ENCODE assay signal across 8 cellular contexts in the genomic region with DNA sequence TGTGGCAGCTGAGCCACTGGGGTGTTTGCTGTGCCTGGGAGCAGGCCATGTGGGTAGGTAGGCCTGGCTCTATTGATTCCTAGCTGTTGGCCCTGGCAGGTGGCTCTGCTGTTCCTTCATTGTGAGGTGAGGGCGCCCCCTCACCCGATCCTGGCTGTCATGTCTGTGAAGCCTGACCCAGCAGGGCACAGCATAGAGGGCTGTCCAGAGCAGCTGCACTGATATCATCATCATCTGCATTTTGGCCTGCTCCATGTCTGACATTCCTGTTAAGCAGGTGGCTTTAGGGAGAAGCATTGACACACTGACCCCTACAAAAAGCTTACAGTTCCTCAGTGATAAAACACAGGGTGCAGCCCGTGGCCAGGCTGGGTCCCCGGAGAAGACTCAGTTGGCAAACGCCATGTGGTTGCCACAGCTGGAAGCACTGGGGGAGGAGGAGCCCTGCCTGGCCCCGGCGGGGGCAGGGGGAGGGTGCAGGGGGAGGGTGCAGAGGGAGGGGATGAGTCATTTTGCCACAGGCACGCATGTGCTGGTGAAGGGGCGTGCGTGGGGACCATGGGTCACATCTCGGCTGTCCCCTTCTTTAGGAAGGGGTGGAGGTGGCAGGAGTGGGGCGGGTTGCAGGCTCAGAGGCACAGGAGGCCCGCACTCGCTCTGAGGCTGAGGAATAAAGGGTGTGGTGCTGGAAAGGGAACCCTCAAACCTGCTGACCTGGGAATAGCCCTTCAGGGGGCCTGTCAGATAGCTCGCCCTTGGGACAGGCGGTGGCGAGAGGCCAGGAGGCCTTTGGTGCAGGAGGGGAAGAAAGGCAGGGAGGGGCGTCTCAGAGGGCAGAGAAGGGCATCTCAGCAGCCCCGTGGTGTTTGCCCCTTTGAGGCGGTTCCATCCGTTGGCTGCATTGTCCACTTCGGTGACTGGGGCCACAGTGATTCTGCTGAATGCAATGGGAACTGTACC. TPM values are rescaled to one million over a fixed set of nuclear protein-coding genes. Genes with fewer than 3 reads are reported as not detected.
DNase-seq lines count a peak whose midpoint lies in the region; ATAC-seq and TF ChIP-seq lines count a peak whose summit lies in the region.

No MANE protein-coding gene starts in this region.

- ATAC-seq in CD4-positive, CD25-positive, alpha-beta regulatory T cell (ENCODE audit: low read depth in 2 of 2): peak; percentile 63 to 64
- ATAC-seq in HG02642 (IDR thresholded peaks at IDR 0.05; ENCODE audit: poor library complexity, unreplicated experiment): peak; percentile 31

- no peaks in the 10 kb centered on the region for H3K9me3 Mint-ChIP-seq in CD4-positive, CD25-positive, alpha-beta regulatory T cell

- peak; percentile 55 to 81 (median 73) for DNase-seq in CD4-positive, CD25-positive, alpha-beta regulatory T cell
- DNase-seq in T1000 (lab: John Stamatoyannopoulos, UW): peak; percentile 15
- DNase-seq in stimulated activated CD8-positive, alpha-beta memory T cell treated with anti-CD3 and anti-CD28 coated beads, Interleukin-2, amount 100 ng/mL, for 1 hour (ENCODE audit: low read depth in 2 of 2): peak; percentile 60 to 74
- no peak for DNase-seq in anterior cingulate cortex (lab: John Stamatoyannopoulos, UW)
- DNase-seq in head of caudate nucleus: no peak
- no peak for DNase-seq in smooth muscle cell (lab: John Stamatoyannopoulos, UW; ENCODE audit: unreplicated experiment)

- intact Hi-C loops in head of caudate nucleus (cut with DNase I): no loop called here

- no peak for TF ChIP-seq CTCF in smooth muscle cell (IDR thresholded peaks at IDR 0.05; ENCODE audit: borderline replicate concordance, insufficient read depth, poor library complexity, severe bottlenecking)

- peaks cover 0 to 61% (median 31%) of the 10 kb centered on the region in 4 donors for H3K4me1 Mint-ChIP-seq in CD4-positive, CD25-positive, alpha-beta regulatory T cell

- H3K27ac ChIP-seq in CD4-positive, CD25-positive, alpha-beta regulatory T cell (ENCODE audit: insufficient read depth, low read length, poor library complexity, severe bottlenecking): peak overlapping the region; percentile 97
- H3K27ac ChIP-seq in duodenal mucosa (ENCODE audit: low read depth, low read length): peak overlapping the region; percentile 45
- H3K27ac ChIP-seq in smooth muscle cell (ENCODE audit: low read depth): no peak overlapping the region

- H3K27ac Mint-ChIP-seq in CD4-positive, CD25-positive, alpha-beta regulatory T cell: no peak overlapping the region

- no peak overlapping the region for H2AFZ ChIP-seq in smooth muscle cell (ENCODE audit: low read depth)

- no peak overlapping the region for H3K4me2 ChIP-seq in smooth muscle cell

- no peaks in the 10 kb centered on the region for H3K27me3 Mint-ChIP-seq in CD4-positive, CD25-positive, alpha-beta regulatory T cell

- no peaks in the 10 kb centered on the region for H4K20me1 ChIP-seq in smooth muscle cell (ENCODE audit: low read depth)

- peaks cover 99% of the 10 kb centered on the region for H3K4me1 ChIP-seq in CD4-positive, CD25-positive, alpha-beta regulatory T cell (ENCODE audit: control insufficient read depth, insufficient read depth, low read length, poor library complexity, severe bottlenecking)
- peaks cover 22 to 54% of the 10 kb centered on the region in 2 donors for H3K4me1 ChIP-seq in duodenal mucosa (ENCODE audit: control insufficient read depth in 1 of 2, insufficient read depth in 2 of 2, low read length in 2 of 2)
- peaks cover 8% of the 10 kb centered on the region for H3K4me1 ChIP-seq in smooth muscle cell (ENCODE audit: low read depth)

- WGBS in smooth muscle cell (ENCODE audit: low lambda C conversion rate): 88% methylated on average over 20 of the region's 22 CpGs

- H3K79me2 ChIP-seq in smooth muscle cell (ENCODE audit: low read depth): no peaks in the 10 kb centered on the region

- no peaks in the 10 kb centered on the region for H3K27me3 ChIP-seq in CD4-positive, CD25-positive, alpha-beta regulatory T cell (ENCODE audit: control insufficient read depth, insufficient read depth, low read length)
- no peaks in the 10 kb centered on the region for H3K27me3 ChIP-seq in duodenal mucosa (ENCODE audit: control insufficient read depth in 1 of 2, insufficient read depth in 2 of 2, low read length in 2 of 2)
- no peaks in the 10 kb centered on the region for H3K27me3 ChIP-seq in smooth muscle cell (ENCODE audit: low read depth)

- H3K9me3 ChIP-seq in CD4-positive, CD25-positive, alpha-beta regulatory T cell (ENCODE audit: control insufficient read depth in 2 of 2, low read length in 2 of 2): no peaks in the 10 kb centered on the region
- H3K9me3 ChIP-seq in duodenal mucosa (ENCODE audit: control insufficient read depth in 1 of 2, low read length in 2 of 2): no peaks in the 10 kb centered on the region
- no peaks in the 10 kb centered on the region for H3K9me3 ChIP-seq in smooth muscle cell (replicated peaks; ENCODE audit: low read depth)

- peak overlapping the region; percentile 91 for H3K4me3 ChIP-seq in CD4-positive, CD25-positive, alpha-beta regulatory T cell (ENCODE audit: low read depth, low read length)
- H3K4me3 ChIP-seq in duodenal mucosa (ENCODE audit: low read depth in 1 of 2, low read length in 2 of 2) (no peak overlapping the region), smooth muscle cell (no peak overlapping the region)

- H3K9ac ChIP-seq in duodenal mucosa (ENCODE audit: low read depth in 1 of 2, low read length in 2 of 2) (no peak overlapping the region), smooth muscle cell (ENCODE audit: low read depth) (no peak overlapping the region)

- peaks cover 15% of the 10 kb centered on the region for H3K36me3 ChIP-seq in CD4-positive, CD25-positive, alpha-beta regulatory T cell (ENCODE audit: control insufficient read depth, insufficient read depth, low read length)
- H3K36me3 ChIP-seq in duodenal mucosa (ENCODE audit: control insufficient read depth in 1 of 2, insufficient read depth in 2 of 2, low read length in 2 of 2): no peaks in the 10 kb centered on the region
- no peaks in the 10 kb centered on the region for H3K36me3 ChIP-seq in smooth muscle cell (ENCODE audit: low read depth)

- no peaks in the 10 kb centered on the region for H3F3A ChIP-seq in smooth muscle cell (ENCODE audit: low read depth)

- H3K4me3 Mint-ChIP-seq in CD4-positive, CD25-positive, alpha-beta regulatory T cell: peak overlapping the region in 2 of 4 donors; percentile 45 to 79

- peaks cover 18% of the 10 kb centered on the region for H3K36me3 Mint-ChIP-seq in CD4-positive, CD25-positive, alpha-beta regulatory T cell

RNA-seq across cellular contexts. Expression of a gene that starts 31.6 kb away (rescaled TPM):
- 376 TPM for total RNA-seq in CD4-positive, CD25-positive, alpha-beta regulatory T cell
- polyA plus RNA-seq in CD4-positive, CD25-positive, alpha-beta regulatory T cell: 100 to 1,000 TPM; 153 to 176 (median 164) TPM
- not detected in 2 replicates for total RNA-seq in smooth muscle cell
- polyA plus RNA-seq in smooth muscle cell: not detected in 2 replicates

Comparison
In these comparisons a context has a peak if more than half of its experiments do, and no peak if none do; other contexts are left out.
1. DNase-seq: peak in CD4-positive, CD25-positive, alpha-beta regulatory T cell (3 of 3), T1000 (single experiment) and stimulated activated CD8-positive, alpha-beta memory T cell treated with anti-CD3 and anti-CD28 coated beads, Interleukin-2, amount 100 ng/mL, for 1 hour (2 of 2); none in anterior cingulate cortex (0 of 58), head of caudate nucleus (0 of 42) and smooth muscle cell (single experiment).
2. RNA of a gene that starts 31.6 kb away (total RNA-seq): 376 TPM in CD4-positive, CD25-positive, alpha-beta regulatory T cell (single experiment); not detected in smooth muscle cell; every median in the first group is over 100 times any median in the second.